Comparison of ENCODE assay signal across 15 cellular contexts in the genomic region with DNA sequence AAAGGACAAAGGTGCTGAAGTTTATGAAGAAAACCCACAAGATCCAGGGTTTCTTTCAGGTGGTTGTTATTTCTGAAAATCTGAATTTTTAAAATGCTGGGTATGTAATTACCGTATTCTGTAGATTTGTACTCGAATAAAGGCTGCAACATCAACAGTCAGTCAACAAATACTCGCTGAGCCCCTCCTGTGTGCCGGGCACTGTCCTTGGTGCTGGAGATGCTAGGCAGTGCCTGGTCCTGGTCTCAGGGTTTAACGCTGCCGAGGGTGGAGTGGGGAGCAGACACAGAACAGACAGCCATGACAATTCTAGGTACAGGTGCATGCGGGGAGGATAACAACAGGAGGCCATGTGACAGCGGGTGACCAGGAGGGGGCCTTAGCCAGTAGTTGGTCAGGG. TPM values are rescaled to one million over a fixed set of nuclear protein-coding genes. Genes with fewer than 3 reads are reported as not detected.
DNase-seq lines count a peak whose midpoint lies in the region; ATAC-seq, FAIRE-seq and TF ChIP-seq lines count a peak whose summit lies in the region.
"Had no signal": no experiment of that assay in that cellular context is flagged by ENCODE, and none has a peak within 500 bp of the region (broad histone marks: within the 10 kb centered on the region; RNA-seq: fewer than 3 reads in every experiment).

No MANE protein-coding gene starts in this region.

- peaks cover 23% of the 10 kb centered on the region for H3K9me3 Mint-ChIP-seq in activated naive CD8-positive, alpha-beta T cell treated with anti-CD3 and anti-CD28 coated beads, Interleukin-2, amount 50 U/mL, for 24 hours
- peaks cover 14 to 30% (median 15%) of the 10 kb centered on the region in 3 donors for H3K9me3 Mint-ChIP-seq in T-cell

- DNase-seq in A549 (ENCODE audit: low read depth in 1 of 2, low spot score in 1 of 2) (no peak), HTR-8/SVneo (ENCODE audit: insufficient read length, low spot score) (peak; percentile 30), amniotic epithelial cell (ENCODE audit: low read depth) (peak; percentile 27), hepatocyte (ENCODE audit: low spot score) (peak; percentile 52), mucosa of descending colon (no peak), T-cell (no peak)
- no peak for DNase-seq in activated naive CD8-positive, alpha-beta T cell treated with anti-CD3 and anti-CD28 coated beads, Interleukin-2, amount 50 U/mL, for 24 hours
- DNase-seq in stimulated activated CD4-positive, alpha-beta T cell treated with anti-CD3 and anti-CD28 coated beads, Interleukin-2, amount 100 ng/mL, for 48 hours, result no peak
- DNase-seq: activated CD8-positive, alpha-beta memory T cell treated with anti-CD3 and anti-CD28 coated beads for 24 hours; KG1; NCI-H2029; NCI-H69; SHP77 had no signal

- H3K4me3 Mint-ChIP-seq in activated naive CD8-positive, alpha-beta T cell treated with anti-CD3 and anti-CD28 coated beads, Interleukin-2, amount 50 U/mL, for 24 hours, result no peak overlapping the region
- H3K4me3 Mint-ChIP-seq in T-cell, result no peak overlapping the region
- H3K4me3 Mint-ChIP-seq: central memory CD8-positive, alpha-beta T cell had no signal

- TF ChIP-seq POLR2A in A549 (IDR thresholded peaks at IDR 0.05; ENCODE audit: low read length), result no peak

- no peaks in the 10 kb centered on the region for H3K9me2 ChIP-seq in hepatocyte (replicated peaks; ENCODE audit: insufficient read depth)

- no peaks in the 10 kb centered on the region for H3K27me3 ChIP-seq in hepatocyte

- TF ChIP-seq EP300 in A549 (IDR thresholded peaks at IDR 0.05), result no peak

- TF ChIP-seq CTCF in A549 (IDR thresholded peaks at IDR 0.05) (no peak), hepatocyte (IDR thresholded peaks at IDR 0.05; ENCODE audit: poor library complexity) (no peak), mucosa of descending colon (IDR thresholded peaks at IDR 0.05) (no peak)

- no peak overlapping the region for H3K27ac ChIP-seq in A549
- H3K27ac ChIP-seq in hepatocyte, result no peak overlapping the region
- H3K27ac ChIP-seq: esophagus muscularis mucosa had no signal

- no peak for TF ChIP-seq RAD21 in A549 (conservative IDR thresholded peaks at IDR 0.05 in 1 of 2, IDR thresholded peaks at IDR 0.05 in 1 of 2)

- H3K4me2 ChIP-seq in A549, result no peak overlapping the region
- no peak overlapping the region for H3K4me2 ChIP-seq in hepatocyte

- peaks cover 2% of the 10 kb centered on the region for H3K36me3 Mint-ChIP-seq in activated naive CD8-positive, alpha-beta T cell treated with anti-CD3 and anti-CD28 coated beads, Interleukin-2, amount 50 U/mL, for 24 hours (ENCODE audit: low read depth)
- peaks cover 11% of the 10 kb centered on the region for H3K36me3 Mint-ChIP-seq in T-cell

- H3K27ac Mint-ChIP-seq in activated naive CD8-positive, alpha-beta T cell treated with anti-CD3 and anti-CD28 coated beads, Interleukin-2, amount 50 U/mL, for 24 hours, result no peak overlapping the region
- H3K27ac Mint-ChIP-seq in T-cell, result no peak overlapping the region

- no peaks in the 10 kb centered on the region for H3K79me2 ChIP-seq in hepatocyte

- FAIRE-seq in A549 (lab: Jason Lieb, UNC) (no peak), HTR-8/SVneo (lab: Jason Lieb, UNC) (no peak)

- H4K20me1 ChIP-seq in hepatocyte (ENCODE audit: insufficient read depth, poor library complexity, severe bottlenecking), result no peaks in the 10 kb centered on the region

- H3K4me1 Mint-ChIP-seq in activated naive CD8-positive, alpha-beta T cell treated with anti-CD3 and anti-CD28 coated beads, Interleukin-2, amount 50 U/mL, for 24 hours, result no peaks in the 10 kb centered on the region
- peaks cover 0 to 2% (median 2%) of the 10 kb centered on the region in 3 donors for H3K4me1 Mint-ChIP-seq in T-cell
- H3K4me1 Mint-ChIP-seq: central memory CD8-positive, alpha-beta T cell had no signal

- intact Hi-C loops in mucosa of descending colon (cut with DNase I, micrococcal nuclease), result loop anchor here (10.0 kb wide), 1 partner anchor 55 kb away; no protein-coding TSS in a partner anchor

- WGBS in A549 (ENCODE audit: missing lambda C conversion rate), result 24% methylated on average over 8 of the region's 8 CpGs
- WGBS in hepatocyte (ENCODE audit: low lambda C conversion rate, missing lambda C conversion rate), result 45% methylated on average over 8 of the region's 8 CpGs

- CTCF ChIA-PET in A549 (lab: Yijun Ruan, JAX) (interaction anchor here (5.0 to 11.6 kb wide), 2 partner anchors 8 to 286 kb away, joined by 33 to 1025 read pairs; a partner anchor contains a TSS), T-cell (lab: Charles Lee) (no interaction called here)

- ATAC-seq in A549 (no peak), mucosa of descending colon (no peak), T-cell (replicated peaks in 1 of 4) (no peak)
- ATAC-seq in activated naive CD8-positive, alpha-beta T cell treated with anti-CD3 and anti-CD28 coated beads, Interleukin-2, amount 50 U/mL, for 24 hours, result no peak

- no peak overlapping the region for H2AFZ ChIP-seq in hepatocyte

- H3K4me1 ChIP-seq in A549, result 0 out of 3 replicates have a peak, but pooled peaks cover 5% of the 10 kb centered on the region
- H3K4me1 ChIP-seq in hepatocyte (ENCODE audit: insufficient read depth), result no peaks in the 10 kb centered on the region
- peaks cover 6% of the 10 kb centered on the region for H3K4me1 ChIP-seq in mucosa of descending colon (ENCODE audit: low read depth)

- POLR2A ChIA-PET in A549 (lab: Yijun Ruan, JAX), result no interaction called here
- POLR2A ChIA-PET in T-cell (lab: Charles Lee), result interaction anchor here in 1 of 2 donors (0.6 kb wide), 1 partner anchor 393 kb away, joined by 6 read pairs; no protein-coding TSS in a partner anchor

- H3K4me3 ChIP-seq in A549 (no peak overlapping the region), hepatocyte (no peak overlapping the region), mucosa of descending colon (no peak overlapping the region)
- H3K4me3 ChIP-seq: esophagus muscularis mucosa had no signal

- no peaks in the 10 kb centered on the region for H3K36me3 ChIP-seq in hepatocyte (replicated peaks; ENCODE audit: insufficient read depth, low read depth)
- no peaks in the 10 kb centered on the region for H3K36me3 ChIP-seq in mucosa of descending colon (ENCODE audit: low read depth)
- H3K36me3 ChIP-seq: esophagus muscularis mucosa had no signal

- H3K27me3 Mint-ChIP-seq in activated naive CD8-positive, alpha-beta T cell treated with anti-CD3 and anti-CD28 coated beads, Interleukin-2, amount 50 U/mL, for 24 hours, result peaks cover 11% of the 10 kb centered on the region
- H3K27me3 Mint-ChIP-seq in T-cell, result peaks cover 27 to 29% of the 10 kb centered on the region in 2 donors

- peaks cover 24% of the 10 kb centered on the region for H3K9me3 ChIP-seq in A549
- H3K9me3 ChIP-seq in hepatocyte (ENCODE audit: low read depth), result no peaks in the 10 kb centered on the region
- H3K9me3 ChIP-seq in mucosa of descending colon, result peaks cover 15% of the 10 kb centered on the region

TF ChIP-seq in A549, 52 proteins besides CTCF, POLR2A, EP300 and RAD21:
- TF ChIP-seq NR3C1 (IDR thresholded peaks at IDR 0.05), result no peak
- TF ChIP-seq, protein P1, sequence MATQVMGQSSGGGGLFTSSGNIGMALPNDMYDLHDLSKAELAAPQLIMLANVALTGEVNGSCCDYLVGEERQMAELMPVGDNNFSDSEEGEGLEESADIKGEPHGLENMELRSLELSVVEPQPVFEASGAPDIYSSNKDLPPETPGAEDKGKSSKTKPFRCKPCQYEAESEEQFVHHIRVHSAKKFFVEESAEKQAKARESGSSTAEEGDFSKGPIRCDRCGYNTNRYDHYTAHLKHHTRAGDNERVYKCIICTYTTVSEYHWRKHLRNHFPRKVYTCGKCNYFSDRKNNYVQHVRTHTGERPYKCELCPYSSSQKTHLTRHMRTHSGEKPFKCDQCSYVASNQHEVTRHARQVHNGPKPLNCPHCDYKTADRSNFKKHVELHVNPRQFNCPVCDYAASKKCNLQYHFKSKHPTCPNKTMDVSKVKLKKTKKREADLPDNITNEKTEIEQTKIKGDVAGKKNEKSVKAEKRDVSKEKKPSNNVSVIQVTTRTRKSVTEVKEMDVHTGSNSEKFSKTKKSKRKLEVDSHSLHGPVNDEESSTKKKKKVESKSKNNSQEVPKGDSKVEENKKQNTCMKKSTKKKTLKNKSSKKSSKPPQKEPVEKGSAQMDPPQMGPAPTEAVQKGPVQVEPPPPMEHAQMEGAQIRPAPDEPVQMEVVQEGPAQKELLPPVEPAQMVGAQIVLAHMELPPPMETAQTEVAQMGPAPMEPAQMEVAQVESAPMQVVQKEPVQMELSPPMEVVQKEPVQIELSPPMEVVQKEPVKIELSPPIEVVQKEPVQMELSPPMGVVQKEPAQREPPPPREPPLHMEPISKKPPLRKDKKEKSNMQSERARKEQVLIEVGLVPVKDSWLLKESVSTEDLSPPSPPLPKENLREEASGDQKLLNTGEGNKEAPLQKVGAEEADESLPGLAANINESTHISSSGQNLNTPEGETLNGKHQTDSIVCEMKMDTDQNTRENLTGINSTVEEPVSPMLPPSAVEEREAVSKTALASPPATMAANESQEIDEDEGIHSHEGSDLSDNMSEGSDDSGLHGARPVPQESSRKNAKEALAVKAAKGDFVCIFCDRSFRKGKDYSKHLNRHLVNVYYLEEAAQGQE (IDR thresholded peaks at IDR 0.05), result peak; percentile 85

RNA-seq across cellular contexts. Expression of a gene that starts 27.2 kb away (rescaled TPM):
- polyA plus RNA-seq in A549 (2011; rRNA removed), result 292 and 442 TPM in 2 replicates
- polyA plus RNA-seq in A549 (2012; cell fraction: cytosol; rRNA removed), result 170 and 188 TPM in 2 replicates
- 107 and 173 TPM in 2 replicates for polyA plus RNA-seq in A549 (2012; cell fraction: nucleus; rRNA removed)
- 309 to 325 TPM (median 322 TPM) in 3 replicates for polyA plus RNA-seq in A549 (2017; fragmentation: RNase III; extraction: RNeasy Plus Mini Kit Qiagen cat#74134 plus additional on column Dnase treatment)
- polyA minus RNA-seq in A549 (2011; rRNA and poly(A)+ RNA removed), result 98.3 and 120 TPM in 2 replicates
- total RNA-seq in hepatocyte, result 507 and 515 TPM in 2 replicates
- 715 and 766 TPM in 2 replicates for polyA plus RNA-seq in hepatocyte
- total RNA-seq in mucosa of descending colon, result 100 to 1,000 TPM; 121 to 168 (median 126) TPM
- 10 to 100 TPM; 32.6 to 72.3 (median 50.9) TPM for total RNA-seq in T-cell

Comparison
In these comparisons a context has a peak if more than half of its experiments do, and no peak if none do; other contexts are left out.
1. DNase-seq: peak in HTR-8/SVneo (single experiment), amniotic epithelial cell (single experiment) and hepatocyte (single experiment); none in A549 (0 of 2), activated naive CD8-positive, alpha-beta T cell treated with anti-CD3 and anti-CD28 coated beads, Interleukin-2, amount 50 U/mL, for 24 hours (single experiment), stimulated activated CD4-positive, alpha-beta T cell treated with anti-CD3 and anti-CD28 coated beads, Interleukin-2, amount 100 ng/mL, for 48 hours (0 of 2), mucosa of descending colon (0 of 3) and T-cell (0 of 34).